In the genomic region with DNA sequence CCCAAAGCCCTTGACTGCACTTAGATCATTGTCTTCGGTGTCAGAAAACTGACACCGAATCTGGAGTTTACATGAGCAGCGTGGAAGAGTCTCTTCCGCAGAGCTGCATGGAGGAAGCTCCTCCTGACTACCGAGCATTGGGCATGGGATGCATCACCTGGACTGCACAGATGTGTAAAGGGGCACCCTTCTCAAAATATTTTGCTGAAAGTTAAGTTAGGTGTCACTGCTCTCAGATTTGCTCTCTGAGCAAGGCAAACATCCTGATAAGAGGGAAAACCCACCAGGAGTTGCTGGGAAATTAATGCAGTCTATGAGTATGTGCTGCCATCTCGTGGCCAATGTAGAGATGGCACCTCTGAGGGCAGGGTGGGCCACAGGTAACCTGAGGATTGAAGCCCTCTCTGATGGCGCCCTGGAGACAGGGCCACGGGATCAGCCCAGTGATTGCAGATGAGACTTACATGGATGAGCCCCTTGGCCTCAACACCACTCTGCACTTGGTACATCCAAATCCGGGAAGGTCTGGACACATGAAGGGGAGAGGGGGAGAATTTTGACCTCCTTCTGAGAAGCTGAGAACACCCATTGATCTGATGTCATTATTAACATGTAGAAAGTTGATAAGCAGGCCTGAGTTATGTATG, we compare ENCODE assay signal across 8 cellular contexts.
DNase-seq lines count a peak whose midpoint lies in the region; ATAC-seq and TF ChIP-seq lines count a peak whose summit lies in the region.

No MANE protein-coding gene starts in this region.

- peaks cover 9% of the 10 kb centered on the region for H3K27me3 Mint-ChIP-seq in osteocyte (ENCODE audit: unreplicated experiment)

- ATAC-seq in GM18519 (IDR thresholded peaks at IDR 0.05; ENCODE audit: low FRiP score, unreplicated experiment), result peak; percentile 66
- ATAC-seq in HG03095 (IDR thresholded peaks at IDR 0.05; ENCODE audit: unreplicated experiment), result peak; percentile 72
- peak; percentile 83 for ATAC-seq in foreskin keratinocyte

- no peak overlapping the region for H3K4me3 Mint-ChIP-seq in osteocyte (ENCODE audit: unreplicated experiment)

- H3K27ac Mint-ChIP-seq in osteocyte (ENCODE audit: unreplicated experiment), result no peak overlapping the region

- H3K4me1 ChIP-seq in foreskin keratinocyte, result no peaks in the 10 kb centered on the region
- peaks cover 0 to 5% (median 2%) of the 10 kb centered on the region in 4 donors for H3K4me1 ChIP-seq in tibial artery

- H3K27me3 ChIP-seq in foreskin keratinocyte, result peaks cover 3% of the 10 kb centered on the region
- H3K27me3 ChIP-seq in tibial artery, result no peaks in the 10 kb centered on the region

- no peaks in the 10 kb centered on the region for H3K4me1 Mint-ChIP-seq in osteocyte (ENCODE audit: unreplicated experiment)

- H3K9me3 Mint-ChIP-seq in osteocyte (ENCODE audit: unreplicated experiment), result peaks cover 2% of the 10 kb centered on the region

- TF ChIP-seq CTCF in foreskin keratinocyte (conservative IDR thresholded peaks at IDR 0.05) (peak; percentile 85), osteocyte (IDR thresholded peaks at IDR 0.05) (peak; percentile 93), tibial artery (IDR thresholded peaks at IDR 0.05) (peak; percentile 84 to 93)

- no peaks in the 10 kb centered on the region for H3K9me3 ChIP-seq in tibial artery

- DNase-seq in AG08395 (ENCODE audit: low spot score) (peak; percentile 61), OCI-M1 (lab: John Stamatoyannopoulos, UW) (peak; percentile 67), foreskin keratinocyte (peak in 1 of 2 donors; percentile 23), osteocyte (ENCODE audit: extremely low spot score, unreplicated experiment) (peak; percentile 88), tibial artery (peak; percentile 54 to 69)
- DNase-seq in activated T-helper 1 cell treated with anti-CD3 and anti-CD28 coated beads, Interleukin-2, amount 50 U/mL, for 16 hours (ENCODE audit: low read depth in 1 of 2, low spot score in 1 of 2), result peak; percentile 25 to 34

- peak overlapping the region in 1 of 2 donors; percentile 17 for H3K4me3 ChIP-seq in tibial artery

- no peaks in the 10 kb centered on the region for H3K36me3 Mint-ChIP-seq in osteocyte (ENCODE audit: unreplicated experiment)

- intact Hi-C loops in tibial artery (cut with DNase I; ENCODE audit: low total_unique reads), result no loop called here

- H3K36me3 ChIP-seq in tibial artery, result no peaks in the 10 kb centered on the region

- H3K27ac ChIP-seq in foreskin keratinocyte, result no peak overlapping the region
- no peak overlapping the region for H3K27ac ChIP-seq in tibial artery
